In genomic region chr4:171932238-171932637, GRCh38 we compare ENCODE assay signal across 31 cellular contexts.
"Had no signal": no experiment of that assay in that cellular context is flagged by ENCODE, and none has a peak within 500 bp of the region (broad histone marks: within the 10 kb centered on the region; RNA-seq: fewer than 3 reads in every experiment).

No MANE protein-coding gene starts in this region.

- H3K27ac ChIP-seq: ascending aorta, cardiac muscle cell, VCaP had no signal

- FAIRE-seq: bronchial epithelial cell, TTC549 had no signal

- H3K9me3 ChIP-seq: ascending aorta had no signal

- H3K36me3 ChIP-seq: ascending aorta, cardiac muscle cell had no signal

- H3K27me3 ChIP-seq: ascending aorta, cardiac muscle cell had no signal

- H3K4me3 ChIP-seq: ascending aorta, cardiac muscle cell had no signal

- ATAC-seq: activated CD4-positive, alpha-beta T cell treated with anti-CD3 and anti-CD28 coated beads for 36 hours; activated CD8-positive, alpha-beta memory T cell treated with anti-CD3 and anti-CD28 coated beads, Interleukin-2, amount 10 ng/mL, durations not matched to agents 7 days and 5 days; activated CD8-positive, alpha-beta T cell treated with anti-CD3 and anti-CD28 coated beads, Interleukin-2, amount 10 ng/mL, durations not matched to agents 7 days and 5 days; activated naive CD8-positive, alpha-beta T cell treated with anti-CD3 and anti-CD28 coated beads, Interleukin-2, amount 50 U/mL, for 24 hours had no signal

- DNase-seq: activated B cell treated with CpG ODN at 0.5 μM for 24 hours; activated CD4-positive, alpha-beta memory T cell treated with anti-CD3 and anti-CD28 coated beads, Interleukin-2, amount 10 ng/mL, durations not matched to agents 7 days and 5 days; activated CD4-positive, alpha-beta T cell treated with anti-CD3 and anti-CD28 coated beads for 1 hour; activated CD4-positive, alpha-beta T cell treated with anti-CD3 and anti-CD28 coated beads for 36 hours; activated CD4-positive, alpha-beta T cell treated with anti-CD3 and anti-CD28 coated beads for 48 hours; activated CD4-positive, alpha-beta T cell treated with anti-CD3 and anti-CD28 coated beads, Interleukin-2, amount 10 ng/mL, durations not matched to agents 7 days and 5 days; activated CD4-positive, alpha-beta T cell treated with anti-CD3 and anti-CD28 coated beads, Interleukin-2, amount 50 U/mL, for 48 hours; activated CD8-positive, alpha-beta memory T cell treated with anti-CD3 and anti-CD28 coated beads for 24 hours; activated CD8-positive, alpha-beta memory T cell treated with anti-CD3 and anti-CD28 coated beads, Interleukin-2, amount 10 ng/mL, durations not matched to agents 7 days and 5 days; activated CD8-positive, alpha-beta memory T cell treated with anti-CD3 and anti-CD28 coated beads, Interleukin-2, amount 50 U/mL, for 48 hours; activated CD8-positive, alpha-beta T cell treated with anti-CD3 and anti-CD28 coated beads, Interleukin-2, amount 10 ng/mL, durations not matched to agents 7 days and 5 days; activated effector memory CD4-positive, alpha-beta T cell treated with Interleukin-2 at 50 U/mL for 16 hours; activated gamma-delta T cell; activated naive CD4-positive, alpha-beta T cell treated with anti-CD3 and anti-CD28 coated beads, Interleukin-2, amount 10 ng/mL, durations not matched to agents 7 days and 5 days; activated naive CD4-positive, alpha-beta T cell treated with Interleukin-2 at 50 U/mL for 16 hours; activated naive CD8-positive, alpha-beta T cell treated with anti-CD3 and anti-CD28 coated beads, Interleukin-2, amount 10 ng/mL, durations not matched to agents 7 days and 5 days; activated naive CD8-positive, alpha-beta T cell treated with anti-CD3 and anti-CD28 coated beads, Interleukin-2, amount 50 U/mL, for 24 hours; activated T-cell treated with anti-CD3 and anti-CD28 coated beads, Interleukin-2, amount 50 U/mL, for 24 hours; activated T-cell treated with anti-CD3 and anti-CD28 coated beads, Interleukin-2, amount 50 U/mL, for 48 hours; amygdala; anterior cingulate cortex; caudate nucleus; cerebellar nuclear complex; T-helper 1 cell; T-helper 2 cell; T-helper 9 cell had no signal

- H3K4me1 ChIP-seq: ascending aorta had no signal
